In genomic region chr14:94174622-94175402, GRCh38 we compare ENCODE assay signal across 8 cellular contexts. TPM values are rescaled to one million over a fixed set of nuclear protein-coding genes. Genes with fewer than 3 reads are reported as not detected.
A peak's percentile ranks its signal among the peaks of the same experiment; 100 is the strongest.
DNase-seq lines count a peak whose midpoint lies in the region; ATAC-seq and TF ChIP-seq lines count a peak whose summit lies in the region.

No MANE protein-coding gene starts in this region.

- no peaks in the 10 kb centered on the region for H3K27me3 Mint-ChIP-seq in activated naive CD4-positive, alpha-beta T cell treated with anti-CD3 and anti-CD28 coated beads for 36 hours (ENCODE audit: low read depth)
- H3K27me3 Mint-ChIP-seq in activated CD4-positive, alpha-beta memory T cell treated with anti-CD3 and anti-CD28 coated beads for 36 hours = no peaks in the 10 kb centered on the region

- H3K4me2 ChIP-seq in parathyroid adenoma (ENCODE audit: low read length) = peak overlapping the region; percentile 86

- ATAC-seq in foreskin keratinocyte (no peak), GM21528 (IDR thresholded peaks at IDR 0.05; ENCODE audit: low FRiP score, unreplicated experiment) (no peak), HG02970 (IDR thresholded peaks at IDR 0.05; ENCODE audit: low FRiP score, unreplicated experiment) (no peak)

- peak overlapping the region; percentile 42 for H3K27ac Mint-ChIP-seq in activated naive CD4-positive, alpha-beta T cell treated with anti-CD3 and anti-CD28 coated beads for 36 hours
- peak overlapping the region; percentile 73 for H3K27ac Mint-ChIP-seq in activated CD4-positive, alpha-beta memory T cell treated with anti-CD3 and anti-CD28 coated beads for 36 hours

- intact Hi-C loops in activated naive CD4-positive, alpha-beta T cell treated with anti-CD3 and anti-CD28 coated beads for 36 hours (cut with micrococcal nuclease) = loop anchor here (1.0 to 10.0 kb wide), 8 partner anchors 11 to 1087 kb away; partner anchors contain the start of genes DDX24, IFI27L1, LYSET and MOAP1
- intact Hi-C loops in activated CD4-positive, alpha-beta memory T cell treated with anti-CD3 and anti-CD28 coated beads for 36 hours (cut with micrococcal nuclease) = loop anchor here (5.0 to 10.0 kb wide), 5 partner anchors 213 to 1360 kb away; partner anchors contain the start of genes BTBD7 and GLRX5

- H3K9ac ChIP-seq in parathyroid adenoma = no peak overlapping the region

- TF ChIP-seq CTCF in foreskin keratinocyte (conservative IDR thresholded peaks at IDR 0.05) = no peak
- no peak for TF ChIP-seq CTCF in parathyroid adenoma (IDR thresholded peaks at IDR 0.05)

- CTCF ChIA-PET in activated naive CD4-positive, alpha-beta T cell treated with anti-CD3 and anti-CD28 coated beads for 36 hours (lab: Charles Lee) = interaction anchor here (1.0 to 1.6 kb wide), 5 partner anchors 32 to 237 kb away, joined by 3 to 7 read pairs (median 4); no protein-coding TSS in a partner anchor
- CTCF ChIA-PET in activated CD4-positive, alpha-beta memory T cell treated with anti-CD3 and anti-CD28 coated beads for 36 hours (lab: Charles Lee) = interaction anchor here (0.9 to 4.0 kb wide), 8 partner anchors 12 to 235 kb away, joined by 3 to 23 read pairs (median 4); no protein-coding TSS in a partner anchor

- H3K9me3 Mint-ChIP-seq in activated naive CD4-positive, alpha-beta T cell treated with anti-CD3 and anti-CD28 coated beads for 36 hours = no peaks in the 10 kb centered on the region
- no peaks in the 10 kb centered on the region for H3K9me3 Mint-ChIP-seq in activated CD4-positive, alpha-beta memory T cell treated with anti-CD3 and anti-CD28 coated beads for 36 hours

- H3K36me3 ChIP-seq in parathyroid adenoma (ENCODE audit: control insufficient read depth, insufficient read depth, low read length) = no peaks in the 10 kb centered on the region

- peak overlapping the region; percentile 52 for H3K4me3 ChIP-seq in parathyroid adenoma (ENCODE audit: low read depth, low read length)

- H3K4me1 ChIP-seq in foreskin keratinocyte (peaks cover 26% of the 10 kb centered on the region), parathyroid adenoma (peaks cover 4% of the 10 kb centered on the region)

- no peaks in the 10 kb centered on the region for H3K36me3 Mint-ChIP-seq in activated naive CD4-positive, alpha-beta T cell treated with anti-CD3 and anti-CD28 coated beads for 36 hours (ENCODE audit: low read depth)
- no peaks in the 10 kb centered on the region for H3K36me3 Mint-ChIP-seq in activated CD4-positive, alpha-beta memory T cell treated with anti-CD3 and anti-CD28 coated beads for 36 hours

- peak overlapping the region; percentile 82 for H2AFZ ChIP-seq in parathyroid adenoma

- no peaks in the 10 kb centered on the region for H3K9me3 ChIP-seq in parathyroid adenoma (ENCODE audit: control insufficient read depth, low read length)

- peak overlapping the region; percentile 76 for H3K4me3 Mint-ChIP-seq in activated naive CD4-positive, alpha-beta T cell treated with anti-CD3 and anti-CD28 coated beads for 36 hours
- H3K4me3 Mint-ChIP-seq in activated CD4-positive, alpha-beta memory T cell treated with anti-CD3 and anti-CD28 coated beads for 36 hours = peak overlapping the region; percentile 75

- no peaks in the 10 kb centered on the region for H3K27me3 ChIP-seq in foreskin keratinocyte
- no peaks in the 10 kb centered on the region for H3K27me3 ChIP-seq in parathyroid adenoma (ENCODE audit: control insufficient read depth, insufficient read depth, low read length)

- no peaks in the 10 kb centered on the region for H3K79me2 ChIP-seq in parathyroid adenoma

- H3K27ac ChIP-seq in foreskin keratinocyte (peak overlapping the region; percentile 76), parathyroid adenoma (no peak overlapping the region)

- POLR2A ChIA-PET in activated CD4-positive, alpha-beta memory T cell treated with anti-CD3 and anti-CD28 coated beads for 36 hours (lab: Charles Lee) = interaction anchor here (0.8 to 1.1 kb wide), 3 partner anchors 9 to 215 kb away, joined by 3 to 7 read pairs (median 3); partner anchors contain the start of genes DDX24 and IFI27L1

- H3K4me1 Mint-ChIP-seq in activated naive CD4-positive, alpha-beta T cell treated with anti-CD3 and anti-CD28 coated beads for 36 hours (ENCODE audit: low read depth) = peaks cover 43% of the 10 kb centered on the region
- peaks cover 46% of the 10 kb centered on the region for H3K4me1 Mint-ChIP-seq in activated CD4-positive, alpha-beta memory T cell treated with anti-CD3 and anti-CD28 coated beads for 36 hours (ENCODE audit: low read depth)

- peak; percentile 31 for DNase-seq in activated naive CD4-positive, alpha-beta T cell treated with anti-CD3 and anti-CD28 coated beads for 36 hours
- DNase-seq in activated naive CD4-positive, alpha-beta T cell (lab: John Stamatoyannopoulos, UW) = no peak
- DNase-seq in activated CD4-positive, alpha-beta memory T cell treated with anti-CD3 and anti-CD28 coated beads for 36 hours = peak; percentile 38
- no peak for DNase-seq in foreskin keratinocyte
- DNase-seq in SIG-M5 treated with dmso at 0.1 percent for 504 hours (lab: John Stamatoyannopoulos, UW; ENCODE audit: unreplicated experiment) = no peak

RNA-seq across cellular contexts. Expression of gene PPP4R4, which starts 0.7 kb away (rescaled TPM):
- 10 to 100 TPM; 13.2 to 13.9 TPM for total RNA-seq in activated naive CD4-positive, alpha-beta T cell treated with anti-CD3 and anti-CD28 coated beads for 36 hours
- total RNA-seq in activated CD4-positive, alpha-beta memory T cell treated with anti-CD3 and anti-CD28 coated beads for 36 hours = 10 to 100 TPM; 17.0 to 19.2 TPM
- total RNA-seq in foreskin keratinocyte = 4.4 and 6.7 TPM in 2 replicates
- 1.4 and 1.9 TPM in 2 replicates for polyA plus RNA-seq in foreskin keratinocyte

RNA-seq across cellular contexts. Expression of gene IFI27L2, which starts 45.4 kb away (rescaled TPM):
- total RNA-seq in activated naive CD4-positive, alpha-beta T cell treated with anti-CD3 and anti-CD28 coated beads for 36 hours = 10 to 100 TPM; 67.0 to 73.4 TPM
- 10 to 100 TPM; 69.3 to 74.4 TPM for total RNA-seq in activated CD4-positive, alpha-beta memory T cell treated with anti-CD3 and anti-CD28 coated beads for 36 hours
- total RNA-seq in foreskin keratinocyte = 101 and 145 TPM in 2 replicates
- polyA plus RNA-seq in foreskin keratinocyte = 160 and 242 TPM in 2 replicates

Comparison
In these comparisons a context has a peak if more than half of its experiments do, and no peak if none do; other contexts are left out.
1. DNase-seq: peak in activated naive CD4-positive, alpha-beta T cell treated with anti-CD3 and anti-CD28 coated beads for 36 hours (single experiment) and activated CD4-positive, alpha-beta memory T cell treated with anti-CD3 and anti-CD28 coated beads for 36 hours (single experiment); none in activated naive CD4-positive, alpha-beta T cell (0 of 4), foreskin keratinocyte (0 of 2) and SIG-M5 treated with dmso at 0.1 percent for 504 hours (single experiment).